ENCODE assay signal across 20 cellular contexts in the genomic region with DNA sequence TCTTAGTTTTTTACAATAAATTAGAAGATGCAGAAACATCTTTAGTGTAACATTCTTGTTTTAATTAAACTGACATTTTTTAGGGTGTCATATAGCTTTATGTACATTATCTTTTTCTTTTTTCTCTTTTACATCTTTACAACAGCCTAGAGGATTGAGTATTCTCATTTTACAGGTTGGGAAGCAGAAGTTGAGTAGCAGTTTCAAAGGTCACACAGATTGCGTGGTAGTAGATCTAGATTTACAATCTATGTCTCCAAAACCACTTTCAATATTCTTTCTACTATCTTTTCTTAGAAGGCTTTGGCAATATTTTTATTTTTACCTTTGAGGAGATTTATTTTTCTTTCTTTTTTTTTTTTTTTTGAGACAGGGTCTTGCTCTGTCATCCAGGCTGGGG. TPM values are rescaled to one million over a fixed set of nuclear protein-coding genes. Genes with fewer than 3 reads are reported as not detected.
DNase-seq lines count a peak whose midpoint lies in the region; ATAC-seq and TF ChIP-seq lines count a peak whose summit lies in the region.
"Had no signal": no experiment of that assay in that cellular context is flagged by ENCODE, and none has a peak within 500 bp of the region (broad histone marks: within the 10 kb centered on the region; RNA-seq: fewer than 3 reads in every experiment).

No MANE protein-coding gene starts in this region.

- in situ Hi-C loops in transverse colon (cut with MboI; ENCODE audit: low pct_ligation_motif_present in 1 of 4, low pct_unique_long_range_greater_than_20kb in 1 of 4, low sequenced_read_pairs in 3 of 4): no loop called here

- intact Hi-C loops in colonic mucosa (cut with DNase I): no loop called here
- intact Hi-C loops in mucosa of descending colon (cut with DNase I, micrococcal nuclease): no loop called here
- intact Hi-C loops in transverse colon (cut with DNase I; ENCODE audit: low total_unique reads): no loop called here

- TF ChIP-seq EP300 in transverse colon (IDR thresholded peaks at IDR 0.05; ENCODE audit: low read depth): no peak

- DNase-seq in colonic mucosa: no peak
- peak in 1 of 3 donors; percentile 39 for DNase-seq in mucosa of descending colon
- no peak for DNase-seq in transverse colon
- no peak for DNase-seq in NCI-H1694 treated with DMSO at 0.1 percent for 48 hours (lab: John Stamatoyannopoulos, UW)
- DNase-seq: 8988T; ACHN; AML-193; BE2C; CD4-positive, alpha-beta T cell; CD8-positive, alpha-beta memory T cell; DMS53; DMS79 treated with DMSO at 0.1 percent for 48 hours; GF-D8; GOT3 had no signal

- H3K4me3 ChIP-seq in HEK293 (ENCODE audit: low read depth, low read length): no peak overlapping the region
- no peak overlapping the region for H3K4me3 ChIP-seq in colonic mucosa
- no peak overlapping the region for H3K4me3 ChIP-seq in mucosa of descending colon
- H3K4me3 ChIP-seq in transverse colon: no peak overlapping the region
- H3K4me3 ChIP-seq: A549; BLaER1 treated with 17β-estradiol and CSF1 and Interleukin-3, amounts not matched to agents 10 nM and 100 nM; HAP-1 had no signal

- POLR2A ChIA-PET in HEK293 (lab: Yijun Ruan, JAX): no interaction called here

- ATAC-seq in mucosa of descending colon (peak; percentile 76), HG02840 (IDR thresholded peaks at IDR 0.05; ENCODE audit: low FRiP score, unreplicated experiment) (no peak), GM18867 (IDR thresholded peaks at IDR 0.05; ENCODE audit: unreplicated experiment) (no peak)
- ATAC-seq: A549 had no signal

- H3K9me3 ChIP-seq in HEK293 (ENCODE audit: control insufficient read depth, insufficient read depth, low read depth, low read length) (no peaks in the 10 kb centered on the region), colonic mucosa (no peaks in the 10 kb centered on the region), mucosa of descending colon (no peaks in the 10 kb centered on the region), transverse colon (no peaks in the 10 kb centered on the region)
- H3K9me3 ChIP-seq: A549, BE2C, HAP-1 had no signal

- H3K27ac ChIP-seq in HEK293 (ENCODE audit: extremely low read depth, low read depth, low read length): no peak overlapping the region
- peak overlapping the region; percentile 56 for H3K27ac ChIP-seq in colonic mucosa
- peak overlapping the region; percentile 56 to 72 (median 63) for H3K27ac ChIP-seq in transverse colon
- H3K27ac ChIP-seq: BLaER1 treated with 17β-estradiol and CSF1 and Interleukin-3, amounts not matched to agents 10 nM and 100 nM had no signal

- no peaks in the 10 kb centered on the region for H3K4me1 ChIP-seq in HEK293 (ENCODE audit: control insufficient read depth, insufficient read depth, low read length)
- H3K4me1 ChIP-seq in colonic mucosa: peaks cover 3% of the 10 kb centered on the region
- H3K4me1 ChIP-seq in mucosa of descending colon (ENCODE audit: low read depth): peaks cover 7% of the 10 kb centered on the region
- H3K4me1 ChIP-seq in transverse colon: peaks cover 0 to 37% (median 20%) of the 10 kb centered on the region in 4 donors
- H3K4me1 ChIP-seq: BE2C had no signal

- H3K36me3 ChIP-seq in HEK293 (ENCODE audit: control insufficient read depth in 2 of 2, insufficient read depth in 1 of 2, low read length in 2 of 2) (no peaks in the 10 kb centered on the region), colonic mucosa (no peaks in the 10 kb centered on the region), mucosa of descending colon (ENCODE audit: low read depth) (no peaks in the 10 kb centered on the region), transverse colon (no peaks in the 10 kb centered on the region)
- H3K36me3 ChIP-seq: BE2C; BLaER1 treated with 17β-estradiol and CSF1 and Interleukin-3, amounts not matched to agents 10 nM and 100 nM; HAP-1 had no signal

- H3K9ac ChIP-seq in colonic mucosa (ENCODE audit: low read depth in 2 of 2, low read length in 2 of 2): no peak overlapping the region
- H3K9ac ChIP-seq: BLaER1 treated with 17β-estradiol and CSF1 and Interleukin-3, amounts not matched to agents 10 nM and 100 nM had no signal

- no peak for TF ChIP-seq POLR2A in transverse colon (IDR thresholded peaks at IDR 0.05)

- H3K27me3 ChIP-seq in colonic mucosa (no peaks in the 10 kb centered on the region), transverse colon (no peaks in the 10 kb centered on the region)
- H3K27me3 ChIP-seq: BE2C; BLaER1 treated with 17β-estradiol and CSF1 and Interleukin-3, amounts not matched to agents 10 nM and 100 nM had no signal

- no peak for TF ChIP-seq CTCF in HEK293 (tag by site-specific recombination; IDR thresholded peaks at IDR 0.05)
- TF ChIP-seq CTCF in colonic mucosa (IDR thresholded peaks at IDR 0.05): no peak
- TF ChIP-seq CTCF in mucosa of descending colon (IDR thresholded peaks at IDR 0.05): no peak
- no peak for TF ChIP-seq CTCF in transverse colon (IDR thresholded peaks at IDR 0.05)

- 40 to 53% methylated on average over 1 of the region's 1 CpG for WGBS in transverse colon (ENCODE audit: low coverage in 1 of 2), 2 donors

- CTCF ChIA-PET in HEK293 (lab: Yijun Ruan, JAX): no interaction called here

TF ChIP-seq in HEK293, 187 proteins besides CTCF, POLR2A, EP300 and RAD21:
- TF ChIP-seq, protein P1, sequence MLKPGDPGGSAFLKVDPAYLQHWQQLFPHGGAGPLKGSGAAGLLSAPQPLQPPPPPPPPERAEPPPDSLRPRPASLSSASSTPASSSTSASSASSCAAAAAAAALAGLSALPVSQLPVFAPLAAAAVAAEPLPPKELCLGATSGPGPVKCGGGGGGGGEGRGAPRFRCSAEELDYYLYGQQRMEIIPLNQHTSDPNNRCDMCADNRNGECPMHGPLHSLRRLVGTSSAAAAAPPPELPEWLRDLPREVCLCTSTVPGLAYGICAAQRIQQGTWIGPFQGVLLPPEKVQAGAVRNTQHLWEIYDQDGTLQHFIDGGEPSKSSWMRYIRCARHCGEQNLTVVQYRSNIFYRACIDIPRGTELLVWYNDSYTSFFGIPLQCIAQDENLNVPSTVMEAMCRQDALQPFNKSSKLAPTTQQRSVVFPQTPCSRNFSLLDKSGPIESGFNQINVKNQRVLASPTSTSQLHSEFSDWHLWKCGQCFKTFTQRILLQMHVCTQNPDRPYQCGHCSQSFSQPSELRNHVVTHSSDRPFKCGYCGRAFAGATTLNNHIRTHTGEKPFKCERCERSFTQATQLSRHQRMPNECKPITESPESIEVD (tag by site-specific recombination; IDR thresholded peaks at IDR 0.05): 0 out of 2 replicates have a peak, but pooled peaks have one; percentile 21
- no peak for TF ChIP-seq ZNF600 (tag by site-specific recombination; IDR thresholded peaks at IDR 0.05)

RNA-seq across cellular contexts. Expression of a gene that starts 18.7 kb away (rescaled TPM):
- total RNA-seq in colonic mucosa (100 to 1,000 TPM in 1 of 2 donors, 10 to 100 TPM in 1; 88.7 to 109 TPM), mucosa of descending colon (10 to 100 TPM; 44.8 to 98.6 (median 89.0) TPM), transverse colon (10 to 100 TPM; 25.1 to 82.4 (median 65.1) TPM)

RNA-seq across cellular contexts. Expression of a gene that starts 47.4 kb away (rescaled TPM):
- 10 to 100 TPM; 44.3 to 51.8 TPM for total RNA-seq in colonic mucosa
- 10 to 100 TPM; 38.6 to 45.3 (median 45.0) TPM for total RNA-seq in mucosa of descending colon
- 10 to 100 TPM; 25.1 to 41.1 (median 34.9) TPM for total RNA-seq in transverse colon
